Comparison of ENCODE assay signal across 1 cellular context in the genomic region with DNA sequence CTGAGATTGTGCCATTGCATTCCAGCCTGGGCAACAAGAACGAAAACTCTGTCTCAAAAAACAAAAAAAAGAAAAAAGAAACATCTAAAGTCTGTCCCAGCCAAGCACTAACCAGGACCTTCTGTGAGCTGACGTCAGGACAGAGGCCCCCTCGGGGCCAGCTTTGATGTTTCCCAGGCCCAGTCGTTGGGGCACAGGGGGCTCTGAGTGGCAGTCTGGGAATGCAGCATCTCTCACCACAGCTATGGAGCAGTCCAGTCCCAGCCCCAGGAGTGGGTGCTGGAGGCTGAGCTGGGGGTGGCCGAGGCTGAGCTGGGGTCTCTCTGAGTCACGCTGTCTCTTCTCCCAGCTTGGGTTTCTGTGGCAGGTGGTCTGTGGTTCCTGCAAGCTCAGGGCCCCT.
TF ChIP-seq lines count a peak whose summit lies in the region.

No MANE protein-coding gene starts in this region.

TF ChIP-seq in SK-N-SH, 30 proteins besides CTCF, POLR2A, EP300 and RAD21 (continued from another document):
- TF ChIP-seq, protein P1, sequence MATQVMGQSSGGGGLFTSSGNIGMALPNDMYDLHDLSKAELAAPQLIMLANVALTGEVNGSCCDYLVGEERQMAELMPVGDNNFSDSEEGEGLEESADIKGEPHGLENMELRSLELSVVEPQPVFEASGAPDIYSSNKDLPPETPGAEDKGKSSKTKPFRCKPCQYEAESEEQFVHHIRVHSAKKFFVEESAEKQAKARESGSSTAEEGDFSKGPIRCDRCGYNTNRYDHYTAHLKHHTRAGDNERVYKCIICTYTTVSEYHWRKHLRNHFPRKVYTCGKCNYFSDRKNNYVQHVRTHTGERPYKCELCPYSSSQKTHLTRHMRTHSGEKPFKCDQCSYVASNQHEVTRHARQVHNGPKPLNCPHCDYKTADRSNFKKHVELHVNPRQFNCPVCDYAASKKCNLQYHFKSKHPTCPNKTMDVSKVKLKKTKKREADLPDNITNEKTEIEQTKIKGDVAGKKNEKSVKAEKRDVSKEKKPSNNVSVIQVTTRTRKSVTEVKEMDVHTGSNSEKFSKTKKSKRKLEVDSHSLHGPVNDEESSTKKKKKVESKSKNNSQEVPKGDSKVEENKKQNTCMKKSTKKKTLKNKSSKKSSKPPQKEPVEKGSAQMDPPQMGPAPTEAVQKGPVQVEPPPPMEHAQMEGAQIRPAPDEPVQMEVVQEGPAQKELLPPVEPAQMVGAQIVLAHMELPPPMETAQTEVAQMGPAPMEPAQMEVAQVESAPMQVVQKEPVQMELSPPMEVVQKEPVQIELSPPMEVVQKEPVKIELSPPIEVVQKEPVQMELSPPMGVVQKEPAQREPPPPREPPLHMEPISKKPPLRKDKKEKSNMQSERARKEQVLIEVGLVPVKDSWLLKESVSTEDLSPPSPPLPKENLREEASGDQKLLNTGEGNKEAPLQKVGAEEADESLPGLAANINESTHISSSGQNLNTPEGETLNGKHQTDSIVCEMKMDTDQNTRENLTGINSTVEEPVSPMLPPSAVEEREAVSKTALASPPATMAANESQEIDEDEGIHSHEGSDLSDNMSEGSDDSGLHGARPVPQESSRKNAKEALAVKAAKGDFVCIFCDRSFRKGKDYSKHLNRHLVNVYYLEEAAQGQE (IDR thresholded peaks at IDR 0.05; ENCODE audit: low read depth, low read length): 0 out of 2 replicates have a peak, but pooled peaks have one; percentile 16
- TF ChIP-seq MXI1 (IDR thresholded peaks at IDR 0.05; ENCODE audit: low read depth, low read length) (no peak), TEAD4 (IDR thresholded peaks at IDR 0.05; ENCODE audit: borderline replicate concordance, insufficient read depth) (peak; percentile 84), TAF1 (IDR thresholded peaks at IDR 0.05; ENCODE audit: borderline replicate concordance, low read depth, low read length) (no peak), MEF2A (IDR thresholded peaks at IDR 0.05; ENCODE audit: borderline replicate concordance, low read depth) (no peak), RXRA (IDR thresholded peaks at IDR 0.05; ENCODE audit: borderline replicate concordance, low read depth) (peak; percentile 62; the same call in 1 of the 2 replicates), FOSL2 (IDR thresholded peaks at IDR 0.05; ENCODE audit: borderline replicate concordance, low read depth) (peak; percentile 66; the same call in 1 of the 2 replicates), CHD2 (IDR thresholded peaks at IDR 0.05; ENCODE audit: low read length, partially characterized antibody) (peak; percentile 62), GATA2 (CRISPR knock-in tag; IDR thresholded peaks at IDR 0.05) (no peak), RCOR1 (IDR thresholded peaks at IDR 0.05; ENCODE audit: low read length) (peak; percentile 74; the same call in 1 of the 2 replicates)
- TF ChIP-seq, protein P2, sequence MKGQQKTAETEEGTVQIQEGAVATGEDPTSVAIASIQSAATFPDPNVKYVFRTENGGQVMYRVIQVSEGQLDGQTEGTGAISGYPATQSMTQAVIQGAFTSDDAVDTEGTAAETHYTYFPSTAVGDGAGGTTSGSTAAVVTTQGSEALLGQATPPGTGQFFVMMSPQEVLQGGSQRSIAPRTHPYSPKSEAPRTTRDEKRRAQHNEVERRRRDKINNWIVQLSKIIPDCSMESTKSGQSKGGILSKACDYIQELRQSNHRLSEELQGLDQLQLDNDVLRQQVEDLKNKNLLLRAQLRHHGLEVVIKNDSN (IDR thresholded peaks at IDR 0.05; ENCODE audit: borderline replicate concordance, low read depth): no peak
- TF ChIP-seq, protein P3, sequence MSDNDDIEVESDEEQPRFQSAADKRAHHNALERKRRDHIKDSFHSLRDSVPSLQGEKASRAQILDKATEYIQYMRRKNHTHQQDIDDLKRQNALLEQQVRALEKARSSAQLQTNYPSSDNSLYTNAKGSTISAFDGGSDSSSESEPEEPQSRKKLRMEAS (IDR thresholded peaks at IDR 0.05; ENCODE audit: low read depth): peak; percentile 31; the same call in 1 of the 2 replicates
TF ChIP-seq in SK-N-SH: peak in this region for 13.
